In genomic region chr10:99233000-99233679, GRCh38 we compare ENCODE assay signal across 13 cellular contexts. TPM values are rescaled to one million over a fixed set of nuclear protein-coding genes. Genes with fewer than 3 reads are reported as not detected.
DNase-seq lines count a peak whose midpoint lies in the region; ATAC-seq and TF ChIP-seq lines count a peak whose summit lies in the region.
"Had no signal": no experiment of that assay in that cellular context is flagged by ENCODE, and none has a peak within 500 bp of the region (broad histone marks: within the 10 kb centered on the region; RNA-seq: fewer than 3 reads in every experiment).

No MANE protein-coding gene starts in this region.

- H3K27me3 ChIP-seq in gastroesophageal sphincter (peaks cover 42% of the 10 kb centered on the region), trophoblast cell (ENCODE audit: insufficient read depth, low read length) (peaks cover 61% of the 10 kb centered on the region)

- H3K18ac ChIP-seq in trophoblast cell (ENCODE audit: low read length) = no peak overlapping the region

- H3K79me2 ChIP-seq in trophoblast cell (ENCODE audit: control insufficient read depth, insufficient read depth, low read length, poor library complexity) = no peaks in the 10 kb centered on the region

- peak; percentile 6 for DNase-seq in Daoy (ENCODE audit: low read depth)
- DNase-seq in T-helper 17 cell = no peak
- no peak for DNase-seq in trophoblast cell
- DNase-seq in effector CD8-positive, alpha-beta T cell (lab: John Stamatoyannopoulos, UW) = no peak
- DNase-seq in NCI-H2171 treated with DMSO at 0.1 percent for 48 hours (lab: John Stamatoyannopoulos, UW) = no peak
- DNase-seq in NCI-H2107 (lab: John Stamatoyannopoulos, UW) = no peak
- DNase-seq: COR-L47, NCI-H2171 had no signal

- no peak for TF ChIP-seq POLR2A in gastroesophageal sphincter (IDR thresholded peaks at IDR 0.05)

- H4K91ac ChIP-seq in trophoblast cell (ENCODE audit: low read depth, low read length) = no peak overlapping the region

- 0 to 19% methylated on average over 8 to 17 of the region's 18 CpGs for WGBS in gastroesophageal sphincter (ENCODE audit: low coverage in 1 of 2), 2 donors
- no CpG with 5 or more reads among the region's 18 CpGs for WGBS in trophoblast cell (ENCODE audit: extremely low coverage, insufficient coverage, insufficient read length)

- H4K12ac ChIP-seq in trophoblast cell (ENCODE audit: low read depth, low read length) = no peak overlapping the region

- peak overlapping the region; percentile 50 for H3K4me3 Mint-ChIP-seq in T-helper 17 cell

- no peak overlapping the region for H2BK12ac ChIP-seq in trophoblast cell (ENCODE audit: low read length)

- H2BK5ac ChIP-seq in trophoblast cell (ENCODE audit: low read depth, low read length, poor library complexity) = no peak overlapping the region

- ATAC-seq in T-helper 17 cell = no peak
- no peak for ATAC-seq in gastroesophageal sphincter
- ATAC-seq in HG02588 (IDR thresholded peaks at IDR 0.05; ENCODE audit: unreplicated experiment) = no peak
- ATAC-seq: HepG2 had no signal

- no peak overlapping the region for H2BK120ac ChIP-seq in trophoblast cell (ENCODE audit: insufficient read depth, low read length, poor library complexity)

- H3K23ac ChIP-seq in trophoblast cell (ENCODE audit: low read length) = no peak overlapping the region

- TF ChIP-seq CTCF in gastroesophageal sphincter (IDR thresholded peaks at IDR 0.05) = no peak

- H3K9ac ChIP-seq in trophoblast cell (ENCODE audit: low read length) = no peak overlapping the region

- H3K36me3 Mint-ChIP-seq in T-helper 17 cell (ENCODE audit: low read depth) = no peaks in the 10 kb centered on the region

- no peak overlapping the region for H2AFZ ChIP-seq in trophoblast cell (ENCODE audit: insufficient read depth, low read length, poor library complexity)

- no peak overlapping the region for H3K27ac Mint-ChIP-seq in T-helper 17 cell
- H3K27ac Mint-ChIP-seq: activated CD4-positive, alpha-beta T cell treated with anti-CD3 and anti-CD28 coated beads, Interleukin-2, amount 10 ng/mL, durations not matched to agents 24 days and 14 days had no signal

- TF ChIP-seq EP300 in gastroesophageal sphincter (IDR thresholded peaks at IDR 0.05) = no peak

- H3K14ac ChIP-seq in trophoblast cell (ENCODE audit: low read length) = no peak overlapping the region

- H3K36me3 ChIP-seq in gastroesophageal sphincter = no peaks in the 10 kb centered on the region
- no peaks in the 10 kb centered on the region for H3K36me3 ChIP-seq in trophoblast cell (ENCODE audit: control insufficient read depth in 1 of 2, insufficient read depth in 2 of 2, low read length in 2 of 2)

- no peak overlapping the region for H2AK5ac ChIP-seq in trophoblast cell (ENCODE audit: low read length)

- peak overlapping the region; percentile 31 to 92 (median 92) for H3K27ac ChIP-seq in gastroesophageal sphincter
- H3K27ac ChIP-seq in trophoblast cell (ENCODE audit: low read depth, low read length) = no peak overlapping the region

- H3K4me1 Mint-ChIP-seq in T-helper 17 cell = peaks cover 12% of the 10 kb centered on the region

- no peaks in the 10 kb centered on the region for H3K79me1 ChIP-seq in trophoblast cell (ENCODE audit: low read length)

- H3K4me3 ChIP-seq in gastroesophageal sphincter (peak overlapping the region; percentile 31 to 65), trophoblast cell (ENCODE audit: low read depth, low read length) (no peak overlapping the region)

- H3K4me1 ChIP-seq in gastroesophageal sphincter = peaks cover 0 to 61% (median 0%) of the 10 kb centered on the region in 3 donors
- peaks cover 6 to 10% of the 10 kb centered on the region in 2 experiments for H3K4me1 ChIP-seq in trophoblast cell (ENCODE audit: control insufficient read depth in 1 of 2, insufficient read depth in 2 of 2, low read length in 2 of 2)

- peaks cover 87% of the 10 kb centered on the region for H3K27me3 Mint-ChIP-seq in T-helper 17 cell

- peak overlapping the region; percentile 51 for H3K4me2 ChIP-seq in trophoblast cell (ENCODE audit: low read length)

- H4K8ac ChIP-seq in trophoblast cell (ENCODE audit: low read depth, low read length) = no peak overlapping the region

- H3K9me3 ChIP-seq in T-helper 17 cell (ENCODE audit: control insufficient read depth, low read length, poor library complexity, severe bottlenecking) (no peaks in the 10 kb centered on the region), gastroesophageal sphincter (no peaks in the 10 kb centered on the region), trophoblast cell (ENCODE audit: insufficient read depth, low read depth, low read length) (peaks cover 5% of the 10 kb centered on the region)

- no peak overlapping the region for H3K4ac ChIP-seq in trophoblast cell (ENCODE audit: low read depth, low read length)

RNA-seq across cellular contexts. Expression of gene HPSE2, which starts 2.5 kb away (rescaled TPM):
- 0.06 and 0.54 TPM in 2 replicates for total RNA-seq in Daoy (2014; rRNA removed; shearing (Covaris generic))
- total RNA-seq in T-helper 17 cell (under 1 TPM in 1 of 2 donors, not detected in 1; 0.34 TPM), gastroesophageal sphincter (10 to 100 TPM; 19.1 to 74.5 (median 58.8) TPM)
- polyA plus RNA-seq in trophoblast cell (2013) = 0.03 TPM in 2 replicates
- total RNA-seq: activated CD4-positive, alpha-beta T cell treated with anti-CD3 and anti-CD28 coated beads, Interleukin-2, amount 10 ng/mL, durations not matched to agents 24 days and 14 days; HepG2; myocyte had no signal

Comparison
In these comparisons a context has a peak if more than half of its experiments do, and no peak if none do; other contexts are left out.
1. RNA of gene HPSE2, which starts 2.5 kb away (total RNA-seq): 19.1 to 74.5 TPM in gastroesophageal sphincter; 0.34 TPM in T-helper 17 cell and 0.06 to 0.54 TPM in Daoy; every median in the first group is over 10 times any median in the second.